Comparison of ENCODE assay signal across 26 cellular contexts in genomic region chr3:42769477-42770131, GRCh38. TPM values are rescaled to one million over a fixed set of nuclear protein-coding genes. Genes with fewer than 3 reads are reported as not detected.
"Had no signal": no experiment of that assay in that cellular context is flagged by ENCODE, and none has a peak within 500 bp of the region (broad histone marks: within the 10 kb centered on the region; RNA-seq: fewer than 3 reads in every experiment).

No MANE protein-coding gene starts in this region.

- H3K9me3 Mint-ChIP-seq: mesothelial cell of epicardium had no signal

- ATAC-seq: esophagus mucosa, gastroesophageal sphincter, heart left ventricle, lower lobe of right lung, mucosa of descending colon had no signal

- H3K4me2 ChIP-seq: hepatocyte had no signal

- DNase-seq: dermis blood vessel endothelial cell; dorsolateral prefrontal cortex; effector CD4-positive, alpha-beta T cell; effector memory CD4-positive, alpha-beta T cell; erythroblast; esophagus squamous epithelium; foreskin fibroblast; heart left ventricle; hypothalamus; immature natural killer cell; islet precursor cell; kidney; kidney glomerular epithelial cell; left ventricle myocardium inferior; lower lobe of right lung; mesenchymal stem cell; mucosa of descending colon had no signal

- H3K9me3 ChIP-seq: esophagus squamous epithelium, gastroesophageal sphincter, heart left ventricle, left ventricle myocardium inferior, lower lobe of right lung, mucosa of descending colon had no signal

- H3K79me2 ChIP-seq: hepatocyte had no signal

- FAIRE-seq: colon, frontal cortex, kidney had no signal

- H3K27ac ChIP-seq: coronary artery, dorsolateral prefrontal cortex, epithelial cell of prostate, esophagus squamous epithelium, gastroesophageal sphincter, heart left ventricle, hepatocyte, left ventricle myocardium inferior, lower lobe of right lung had no signal

- H3K4me3 Mint-ChIP-seq: immature natural killer cell, mesothelial cell of epicardium had no signal

- H3K27ac Mint-ChIP-seq: immature natural killer cell, mesothelial cell of epicardium had no signal

- H3K36me3 Mint-ChIP-seq: immature natural killer cell, mesothelial cell of epicardium had no signal

- H2AFZ ChIP-seq: hepatocyte had no signal

- H3K36me3 ChIP-seq: esophagus squamous epithelium, gastroesophageal sphincter, heart left ventricle, left ventricle myocardium inferior, lower lobe of right lung had no signal

- H3K27me3 ChIP-seq: dorsolateral prefrontal cortex, esophagus squamous epithelium, gastroesophageal sphincter, heart left ventricle, hepatocyte had no signal

- H3K4me3 ChIP-seq: coronary artery, dorsolateral prefrontal cortex, esophagus squamous epithelium, gastroesophageal sphincter, heart left ventricle, hepatocyte, left ventricle myocardium inferior, lower lobe of right lung, mucosa of descending colon had no signal

RNA-seq across cellular contexts. Expression of gene CCDC13, which starts 3.4 kb away (rescaled TPM):
- total RNA-seq: esophagus mucosa had no signal
- polyA plus RNA-seq: hepatocyte had no signal

RNA-seq across cellular contexts. Expression of gene ACKR2, which starts 39.6 kb away (rescaled TPM):
- total RNA-seq: cerebellum, frontal cortex had no signal
